ENCODE assay signal across 9 cellular contexts in the genomic region with DNA sequence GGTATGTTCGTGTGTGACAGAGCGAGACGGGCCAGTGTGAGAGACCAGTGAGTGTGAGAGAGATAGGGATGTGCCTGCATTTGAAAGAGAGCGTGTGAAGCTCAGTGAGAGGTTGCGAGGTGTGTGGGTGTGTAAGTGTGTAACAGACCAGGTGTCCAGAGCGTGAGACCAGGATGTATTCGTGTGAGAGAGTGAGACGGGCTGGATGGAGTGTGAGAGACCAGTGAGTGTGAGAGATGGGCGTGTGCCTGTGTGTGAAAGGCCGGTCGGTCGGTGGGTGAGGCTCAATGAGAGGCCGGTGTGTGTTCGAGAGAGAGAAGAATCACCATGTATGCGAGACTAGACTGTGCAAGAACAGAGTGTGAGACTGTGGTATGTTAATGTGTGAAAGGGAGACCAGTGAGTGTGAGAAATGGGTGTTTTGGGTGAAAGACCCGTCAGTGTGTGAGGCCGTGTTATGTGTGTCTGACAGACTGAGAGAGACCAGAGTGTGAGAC. TPM values are rescaled to one million over a fixed set of nuclear protein-coding genes. Genes with fewer than 3 reads are reported as not detected.
A peak's percentile ranks its signal among the peaks of the same experiment; 100 is the strongest.
DNase-seq lines count a peak whose midpoint lies in the region; ATAC-seq and TF ChIP-seq lines count a peak whose summit lies in the region.
"Had no signal": no experiment of that assay in that cellular context is flagged by ENCODE, and none has a peak within 500 bp of the region (broad histone marks: within the 10 kb centered on the region; RNA-seq: fewer than 3 reads in every experiment).

No MANE protein-coding gene starts in this region.

- intact Hi-C loops in lower leg skin (cut with DNase I; ENCODE audit: low total_unique reads) (loop anchor here (5.0 kb wide), 1 partner anchor 836 kb away; no protein-coding TSS in a partner anchor), tibial artery (cut with DNase I; ENCODE audit: low total_unique reads) (loop anchor here (10.0 kb wide), 1 partner anchor 86 kb away; a partner anchor contains a TSS)

- WGBS in lower leg skin, 2 donors: 3 to 5% methylated on average over 17 of the region's 17 CpGs

- H3K4me1 ChIP-seq in tibial artery: peaks cover 0 to 8% (median 4%) of the 10 kb centered on the region in 4 donors

- ATAC-seq in HG03439 (IDR thresholded peaks at IDR 0.05; ENCODE audit: unreplicated experiment): no peak
- ATAC-seq in HG03280 (IDR thresholded peaks at IDR 0.05; ENCODE audit: unreplicated experiment): no peak
- no peak for ATAC-seq in GM21515 (IDR thresholded peaks at IDR 0.05; ENCODE audit: unreplicated experiment)

- peaks cover 16 to 22% (median 19%) of the 10 kb centered on the region in 3 donors for H3K36me3 ChIP-seq in tibial artery

- H3K27ac ChIP-seq in tibial artery: peak overlapping the region; percentile 97 to 99

- H3K9me3 ChIP-seq in tibial artery: peaks cover 0 to 22% (median 0%) of the 10 kb centered on the region in 3 donors

- TF ChIP-seq CTCF in cardiac fibroblast (IDR thresholded peaks at IDR 0.05; ENCODE audit: low read depth, low read length) (no peak), lower leg skin (IDR thresholded peaks at IDR 0.05) (no peak), tibial artery (IDR thresholded peaks at IDR 0.05) (no peak)

- no peak for TF ChIP-seq POLR2A in lower leg skin (IDR thresholded peaks at IDR 0.05)

- DNase-seq in DMS79 treated with DMSO at 0.1 percent for 48 hours (lab: John Stamatoyannopoulos, UW) (peak; percentile 25), DMS79 (lab: John Stamatoyannopoulos, UW) (no peak), cardiac fibroblast (ENCODE audit: low read depth in 2 of 2) (no peak), lower leg skin (ENCODE audit: low spot score in 2 of 2) (no peak), tibial artery (peak in 1 of 2 donors; percentile 63)

- H3K4me3 ChIP-seq in cardiac fibroblast (replicated peaks in 1 of 2; ENCODE audit: low read depth in 2 of 2, low read length in 2 of 2): peak overlapping the region; percentile 68 to 79
- H3K4me3 ChIP-seq in lower leg skin (ENCODE audit: low read depth, poor library complexity, severe bottlenecking): peak overlapping the region; percentile 54
- peak overlapping the region; percentile 69 to 82 for H3K4me3 ChIP-seq in tibial artery

- no peaks in the 10 kb centered on the region for H3K27me3 ChIP-seq in tibial artery

RNA-seq across cellular contexts. Expression of a gene that starts 0.7 kb away (rescaled TPM):
- 1 to 10 TPM; 1.5 to 3.2 (median 2.7) TPM for total RNA-seq in lower leg skin
- total RNA-seq: progenitor cell of endocrine pancreas had no signal

RNA-seq across cellular contexts. Expression of a gene that starts 30.4 kb away (rescaled TPM):
- total RNA-seq in lower leg skin: 1 to 10 TPM; 5.3 to 7.4 (median 6.8) TPM

RNA-seq across cellular contexts. Expression of a gene that starts 31.2 kb away (rescaled TPM):
- total RNA-seq in lower leg skin: 1 to 10 TPM; 2.0 to 3.3 (median 3.0) TPM
- total RNA-seq: progenitor cell of endocrine pancreas had no signal

RNA-seq across cellular contexts. Expression of a gene that starts 58.9 kb away (rescaled TPM):
- total RNA-seq in lower leg skin: 1 to 10 TPM; 1.3 to 2.6 (median 1.9) TPM
